ENCODE assay signal across 8 cellular contexts in genomic region chr19:17999685-18000479, GRCh38. TPM values are rescaled to one million over a fixed set of nuclear protein-coding genes. Genes with fewer than 3 reads are reported as not detected.
A peak's percentile ranks its signal among the peaks of the same experiment; 100 is the strongest.
DNase-seq lines count a peak whose midpoint lies in the region; ATAC-seq and TF ChIP-seq lines count a peak whose summit lies in the region.

No MANE protein-coding gene starts in this region.

- H4K20me1 ChIP-seq in HCT116 (ENCODE audit: insufficient read depth), result no peaks in the 10 kb centered on the region

- H3K36me3 ChIP-seq in HCT116 (ENCODE audit: control insufficient read depth in 1 of 2, insufficient read depth in 2 of 2, low read length in 2 of 2), result no peaks in the 10 kb centered on the region; a peak in 1 of 4 replicates
- H3K36me3 ChIP-seq in esophagus squamous epithelium, result peaks cover 0 to 7% (median 0%) of the 10 kb centered on the region in 3 donors

- CTCF ChIA-PET in HCT116 (lab: Charles Lee), result interaction anchor here (0.6 to 1.5 kb wide), 2 partner anchors 53 to 59 kb away, joined by 3 to 5 read pairs; no protein-coding TSS in a partner anchor

- peak overlapping the region; percentile 94 for H3K27ac Mint-ChIP-seq in stimulated activated memory B cell treated with anti-CD40 and anti-IgM and Interleukin-4, amounts not matched to agents 10 μg/mL and 1 μg/mL and 100 μg/mL, for 72 hours

- H3K9me3 ChIP-seq in HCT116 (ENCODE audit: control insufficient read depth in 1 of 2, insufficient read depth in 1 of 2, low read depth in 1 of 2, low read length in 2 of 2), result no peaks in the 10 kb centered on the region
- no peaks in the 10 kb centered on the region for H3K9me3 ChIP-seq in esophagus squamous epithelium

- no peaks in the 10 kb centered on the region for H3K9me2 ChIP-seq in HCT116 (ENCODE audit: insufficient read depth)

- H3K79me2 ChIP-seq in HCT116 (ENCODE audit: insufficient read depth, low read length), result peaks cover 26% of the 10 kb centered on the region

- H3K4me1 ChIP-seq in HCT116 (ENCODE audit: control insufficient read depth in 1 of 2, insufficient read depth in 2 of 2, low read length in 2 of 2), result peaks cover 28 to 58% of the 10 kb centered on the region in 2 experiments
- peaks cover 16 to 48% (median 16%) of the 10 kb centered on the region in 3 donors for H3K4me1 ChIP-seq in esophagus squamous epithelium

- intact Hi-C loops in HCT116 (cut with micrococcal nuclease), result loop anchor here (5.0 to 10.0 kb wide), 2 partner anchors 143 to 155 kb away; partner anchors contain the start of genes PIK3R2 and RPL18A
- intact Hi-C loops in esophagus squamous epithelium (cut with DNase I), result loop anchor here (5.0 kb wide), 2 partner anchors 63 to 133 kb away; no protein-coding TSS in a partner anchor
- intact Hi-C loops in posterior cingulate gyrus (cut with DNase I), result loop anchor here (5.0 kb wide), 1 partner anchor 143 kb away; the partner anchor contains the start of gene RPL18A

- POLR2A ChIA-PET in HCT116 (lab: Charles Lee), result interaction anchor here (0.6 to 1.2 kb wide), 4 partner anchors 52 to 281 kb away, joined by 3 to 4 read pairs (median 3); partner anchors contain the start of gene JUND

- peak overlapping the region in 1 of 2 experiments; percentile 73; a peak in 1 of 4 replicates for H3K4me3 ChIP-seq in HCT116 (replicated peaks in 1 of 2; ENCODE audit: low read depth in 1 of 2, low read length in 2 of 2)
- H3K4me3 ChIP-seq in esophagus squamous epithelium, result peak overlapping the region in 1 of 4 donors; percentile 86

- no peak for DNase-seq in HCT116 (ENCODE audit: low read depth, low spot score)
- DNase-seq in UCSD-AML1 (lab: John Stamatoyannopoulos, UW; ENCODE audit: unreplicated experiment), result peak; percentile 33
- no peak for DNase-seq in esophagus squamous epithelium (lab: John Stamatoyannopoulos, UW)
- DNase-seq in posterior cingulate gyrus, result no peak
- no peak for DNase-seq in T1000 (lab: John Stamatoyannopoulos, UW)
- DNase-seq in effector CD4-positive, alpha-beta T cell, result no peak
- no peak for DNase-seq in pons (ENCODE audit: low spot score)

- no peaks in the 10 kb centered on the region for H3K27me3 Mint-ChIP-seq in stimulated activated memory B cell treated with anti-CD40 and anti-IgM and Interleukin-4, amounts not matched to agents 10 μg/mL and 1 μg/mL and 100 μg/mL, for 72 hours

- TF ChIP-seq CTCF in HCT116 (IDR thresholded peaks at IDR 0.05 in 2 of 3, conservative IDR thresholded peaks at IDR 0.05 in 1 of 3; ENCODE audit: borderline replicate concordance in 1 of 3, insufficient read depth in 1 of 3, low read depth in 2 of 3, low read length in 2 of 3) (no peak), esophagus squamous epithelium (IDR thresholded peaks at IDR 0.05) (no peak)

- no peak for TF ChIP-seq RAD21 in HCT116 (IDR thresholded peaks at IDR 0.05; ENCODE audit: low read depth)

- peak overlapping the region; percentile 86 for H3K9ac ChIP-seq in HCT116 (ENCODE audit: low read length)

- WGBS in esophagus squamous epithelium, 2 donors, result 62 to 71% methylated on average over 8 to 11 of the region's 21 CpGs

- no peaks in the 10 kb centered on the region for H3K9me3 Mint-ChIP-seq in stimulated activated memory B cell treated with anti-CD40 and anti-IgM and Interleukin-4, amounts not matched to agents 10 μg/mL and 1 μg/mL and 100 μg/mL, for 72 hours

- no peak for ATAC-seq in HCT116
- ATAC-seq in stimulated activated memory B cell treated with anti-CD40 and anti-IgM and Interleukin-4, amounts not matched to agents 10 μg/mL and 1 μg/mL and 100 μg/mL, for 72 hours, result no peak

- peak overlapping the region; percentile 94 for H3K4me2 ChIP-seq in HCT116 (ENCODE audit: low read length)

- no peaks in the 10 kb centered on the region for H3K27me3 ChIP-seq in HCT116 (ENCODE audit: insufficient read depth, low read length)
- H3K27me3 ChIP-seq in esophagus squamous epithelium, result no peaks in the 10 kb centered on the region

- H3K27ac ChIP-seq in HCT116 (ENCODE audit: low read depth, low read length) (peak overlapping the region; percentile 97), esophagus squamous epithelium (peak overlapping the region; percentile 87 to 96 (median 92))

- H3K36me3 Mint-ChIP-seq in stimulated activated memory B cell treated with anti-CD40 and anti-IgM and Interleukin-4, amounts not matched to agents 10 μg/mL and 1 μg/mL and 100 μg/mL, for 72 hours, result peaks cover 6% of the 10 kb centered on the region

- RAD21 ChIA-PET in HCT116 (lab: Charles Lee; ENCODE audit: low non-redundant PET in 1 of 2, low total read pairs in 2 of 2, uncharacterized antibody in 2 of 2, unreplicated experiment in 2 of 2), result no interaction called here

- BruUV-seq in HCT116 (replicated peaks; lab: Mats Ljungman, UMichigan), result no TSS peak

- no peak for TF ChIP-seq POLR2A in HCT116 (IDR thresholded peaks at IDR 0.05; ENCODE audit: borderline replicate concordance, extremely low read depth, insufficient read depth, insufficient read length)
- no peak for TF ChIP-seq POLR2A in esophagus squamous epithelium (IDR thresholded peaks at IDR 0.05)

- no peak overlapping the region for H2AFZ ChIP-seq in HCT116 (ENCODE audit: low read depth, low read length, poor library complexity, severe bottlenecking)

- peaks cover 33% of the 10 kb centered on the region for H3K4me1 Mint-ChIP-seq in stimulated activated memory B cell treated with anti-CD40 and anti-IgM and Interleukin-4, amounts not matched to agents 10 μg/mL and 1 μg/mL and 100 μg/mL, for 72 hours

- H3K4me3 Mint-ChIP-seq in stimulated activated memory B cell treated with anti-CD40 and anti-IgM and Interleukin-4, amounts not matched to agents 10 μg/mL and 1 μg/mL and 100 μg/mL, for 72 hours, result peak overlapping the region; percentile 84

TF ChIP-seq in HCT116, 20 proteins besides CTCF, POLR2A, EP300 and RAD21:
- TF ChIP-seq SRF (IDR thresholded peaks at IDR 0.05; ENCODE audit: low read depth) (no peak), YY1 (IDR thresholded peaks at IDR 0.05; ENCODE audit: extremely low read depth, insufficient replicate concordance, low read depth, low read length) (no peak), CBX3 (IDR thresholded peaks at IDR 0.05; ENCODE audit: low read depth) (no peak), ZFX (IDR thresholded peaks at IDR 0.05) (no peak), SP1 (IDR thresholded peaks at IDR 0.05; ENCODE audit: low read depth) (no peak), POLR2AphosphoS5 (IDR thresholded peaks at IDR 0.05; ENCODE audit: low read depth, low read length) (no peak), EZH2 (IDR thresholded peaks at IDR 0.05) (no peak), EZH2phosphoT487 (IDR thresholded peaks at IDR 0.05; ENCODE audit: borderline replicate concordance) (no peak), MAX (IDR thresholded peaks at IDR 0.05) (no peak)

RNA-seq across cellular contexts. Expression of gene ARRDC2, which starts 8.1 kb away (rescaled TPM):
- total RNA-seq in HCT116 (2021; ENCODE audit: unreplicated experiment) (36.5 TPM), esophagus squamous epithelium (10 to 100 TPM; 12.4 to 37.2 (median 15.4) TPM)
- 19.2 and 25.3 TPM in 2 replicates for polyA plus RNA-seq in HCT116 (2012)

RNA-seq across cellular contexts. Expression of gene KCNN1, which starts 33.0 kb away (rescaled TPM):
- total RNA-seq in HCT116 (2021; ENCODE audit: unreplicated experiment), result 0.61 TPM
- polyA plus RNA-seq in HCT116 (2012), result 0.46 and 0.68 TPM in 2 replicates
- 1 to 10 TPM in 1 of 4 donors, under 1 TPM in 1, not detected in 2; 0.22 to 3.1 TPM for total RNA-seq in esophagus squamous epithelium
